ENCODE assay signal across 26 cellular contexts in the genomic region with DNA sequence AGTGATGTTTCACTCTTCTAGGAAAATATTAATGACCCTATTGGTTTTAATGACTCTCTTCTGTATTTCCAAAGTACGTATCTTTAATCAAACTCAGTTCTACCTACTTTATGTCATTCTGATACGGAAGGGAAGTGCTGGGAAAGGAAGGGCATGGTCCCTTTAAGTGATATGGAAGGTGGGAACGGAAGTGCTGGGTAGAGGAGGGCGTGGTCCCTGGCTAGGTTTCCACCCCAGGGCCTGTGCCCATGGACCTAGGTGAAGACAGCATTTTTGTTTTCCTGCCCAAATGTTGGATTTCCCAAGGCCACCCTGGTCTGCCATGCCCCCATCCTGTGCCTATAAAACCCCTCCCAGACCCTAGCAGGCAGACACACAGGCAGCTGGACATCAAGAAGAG. TPM values are rescaled to one million over a fixed set of nuclear protein-coding genes. Genes with fewer than 3 reads are reported as not detected.
"Had no signal": no experiment of that assay in that cellular context is flagged by ENCODE, and none has a peak within 500 bp of the region (broad histone marks: within the 10 kb centered on the region; RNA-seq: fewer than 3 reads in every experiment).

No MANE protein-coding gene starts in this region.

- H3K27me3 ChIP-seq: adrenal gland had no signal

- ATAC-seq: activated CD8-positive, alpha-beta memory T cell treated with anti-CD3 and anti-CD28 coated beads, Interleukin-2, amount 10 ng/mL, durations not matched to agents 7 days and 5 days; activated T-helper 17 cell treated with anti-CD3 and anti-CD28 coated beads, Interleukin-2, amount 50 U/mL, for 72 hours; Right ventricle myocardium inferior; T-cell had no signal

- H3K9me3 Mint-ChIP-seq: activated B cell treated with CpG ODN at 0.5 μM for 24 hours; activated CD4-positive, alpha-beta T cell treated with anti-CD3 and anti-CD28 coated beads, Interleukin-2, amount 10 ng/mL, durations not matched to agents 24 days and 14 days; activated naive CD4-positive, alpha-beta T cell treated with anti-CD3 and anti-CD28 coated beads, Interleukin-2, amount 10 ng/mL, durations not matched to agents 7 days and 5 days; activated naive CD8-positive, alpha-beta T cell treated with anti-CD3 and anti-CD28 coated beads, Interleukin-2, amount 10 ng/mL, durations not matched to agents 7 days and 5 days; activated T-cell treated with anti-CD3 and anti-CD28 coated beads, Interleukin-2, amount 50 U/mL, for 24 hours; activated T-helper 17 cell treated with anti-CD3 and anti-CD28 coated beads, Interleukin-2, amount 50 U/mL, for 72 hours; T-cell had no signal

- H3K27ac ChIP-seq: adrenal gland, SK-N-MC had no signal

- H3K9me3 ChIP-seq: adrenal gland had no signal

- H3K27me3 Mint-ChIP-seq: activated CD4-positive, alpha-beta T cell treated with anti-CD3 and anti-CD28 coated beads, Interleukin-2, amount 10 ng/mL, durations not matched to agents 24 days and 14 days; activated CD8-positive, alpha-beta memory T cell treated with anti-CD3 and anti-CD28 coated beads, Interleukin-2, amount 10 ng/mL, durations not matched to agents 7 days and 5 days had no signal

- H3K36me3 Mint-ChIP-seq: activated CD8-positive, alpha-beta memory T cell treated with anti-CD3 and anti-CD28 coated beads, Interleukin-2, amount 10 ng/mL, durations not matched to agents 7 days and 5 days; activated naive CD4-positive, alpha-beta T cell treated with anti-CD3 and anti-CD28 coated beads, Interleukin-2, amount 10 ng/mL, durations not matched to agents 7 days and 5 days; activated naive CD8-positive, alpha-beta T cell treated with anti-CD3 and anti-CD28 coated beads, Interleukin-2, amount 10 ng/mL, durations not matched to agents 7 days and 5 days; T-cell had no signal

- H3K4me3 ChIP-seq: adrenal gland, SK-N-MC had no signal

- H3K27ac Mint-ChIP-seq: activated B cell treated with CpG ODN at 0.5 μM for 24 hours; activated CD4-positive, alpha-beta T cell treated with anti-CD3 and anti-CD28 coated beads, Interleukin-2, amount 10 ng/mL, durations not matched to agents 24 days and 14 days; activated CD8-positive, alpha-beta memory T cell treated with anti-CD3 and anti-CD28 coated beads, Interleukin-2, amount 10 ng/mL, durations not matched to agents 7 days and 5 days; activated naive CD4-positive, alpha-beta T cell treated with anti-CD3 and anti-CD28 coated beads, Interleukin-2, amount 10 ng/mL, durations not matched to agents 7 days and 5 days; activated naive CD8-positive, alpha-beta T cell treated with anti-CD3 and anti-CD28 coated beads, Interleukin-2, amount 10 ng/mL, durations not matched to agents 7 days and 5 days; activated T-cell treated with anti-CD3 and anti-CD28 coated beads, Interleukin-2, amount 50 U/mL, for 24 hours; activated T-helper 17 cell treated with anti-CD3 and anti-CD28 coated beads, Interleukin-2, amount 50 U/mL, for 72 hours; T-cell had no signal

- H3K4me3 Mint-ChIP-seq: activated B cell treated with CpG ODN at 0.5 μM for 24 hours; activated CD4-positive, alpha-beta T cell treated with anti-CD3 and anti-CD28 coated beads, Interleukin-2, amount 10 ng/mL, durations not matched to agents 24 days and 14 days; activated CD8-positive, alpha-beta memory T cell treated with anti-CD3 and anti-CD28 coated beads, Interleukin-2, amount 10 ng/mL, durations not matched to agents 7 days and 5 days; activated naive CD4-positive, alpha-beta T cell treated with anti-CD3 and anti-CD28 coated beads, Interleukin-2, amount 10 ng/mL, durations not matched to agents 7 days and 5 days; activated naive CD8-positive, alpha-beta T cell treated with anti-CD3 and anti-CD28 coated beads, Interleukin-2, amount 10 ng/mL, durations not matched to agents 7 days and 5 days; activated T-cell treated with anti-CD3 and anti-CD28 coated beads, Interleukin-2, amount 50 U/mL, for 24 hours; activated T-helper 17 cell treated with anti-CD3 and anti-CD28 coated beads, Interleukin-2, amount 50 U/mL, for 72 hours; T-cell had no signal

- H3K4me1 Mint-ChIP-seq: activated B cell treated with CpG ODN at 0.5 μM for 24 hours; activated CD4-positive, alpha-beta T cell treated with anti-CD3 and anti-CD28 coated beads, Interleukin-2, amount 10 ng/mL, durations not matched to agents 24 days and 14 days; activated CD8-positive, alpha-beta memory T cell treated with anti-CD3 and anti-CD28 coated beads, Interleukin-2, amount 10 ng/mL, durations not matched to agents 7 days and 5 days; activated naive CD4-positive, alpha-beta T cell treated with anti-CD3 and anti-CD28 coated beads, Interleukin-2, amount 10 ng/mL, durations not matched to agents 7 days and 5 days; activated naive CD8-positive, alpha-beta T cell treated with anti-CD3 and anti-CD28 coated beads, Interleukin-2, amount 10 ng/mL, durations not matched to agents 7 days and 5 days; activated T-helper 17 cell treated with anti-CD3 and anti-CD28 coated beads, Interleukin-2, amount 50 U/mL, for 72 hours; T-cell had no signal

- H3K36me3 ChIP-seq: adrenal gland had no signal

- DNase-seq: activated B cell treated with CpG ODN at 0.5 μM for 24 hours; activated CD4-positive, alpha-beta T cell treated with anti-CD3 and anti-CD28 coated beads for 1 hour; activated CD4-positive, alpha-beta T cell treated with anti-CD3 and anti-CD28 coated beads, Interleukin-2, amount 10 ng/mL, durations not matched to agents 24 days and 14 days; activated CD4-positive, alpha-beta T cell treated with anti-CD3 and anti-CD28 coated beads, Interleukin-2, amount 50 U/mL, for 48 hours; activated CD8-positive, alpha-beta memory T cell treated with anti-CD3 and anti-CD28 coated beads, Interleukin-2, amount 10 ng/mL, durations not matched to agents 7 days and 5 days; activated gamma-delta T cell treated with Interleukin-2 at 50 U/mL for 16 hours; activated naive CD4-positive, alpha-beta T cell treated with anti-CD3 and anti-CD28 coated beads, Interleukin-2, amount 10 ng/mL, durations not matched to agents 7 days and 5 days; activated naive CD8-positive, alpha-beta T cell treated with anti-CD3 and anti-CD28 coated beads, Interleukin-2, amount 10 ng/mL, durations not matched to agents 7 days and 5 days; activated T-cell treated with anti-CD3 and anti-CD28 coated beads, Interleukin-2, amount 50 U/mL, for 24 hours; adrenal gland; anterior cingulate cortex; cerebellar nuclear complex; Karpas-422; MM.1S; NCI-H1105; NCI-H1436; NCI-H1694 treated with DMSO at 0.1 percent for 48 hours; NCI-H2029 treated with DMSO at 0.1 percent for 48 hours; NCI-H345; NCI-H510A treated with DMSO at 0.1 percent for 48 hours; T-cell; T-helper 2 cell; T1000 had no signal

RNA-seq across cellular contexts. Expression of gene RGS4, which starts 24.0 kb away (rescaled TPM):
- total RNA-seq: activated B cell treated with CpG ODN at 0.5 μM for 24 hours; activated CD4-positive, alpha-beta T cell treated with anti-CD3 and anti-CD28 coated beads, Interleukin-2, amount 10 ng/mL, durations not matched to agents 24 days and 14 days; activated CD8-positive, alpha-beta memory T cell treated with anti-CD3 and anti-CD28 coated beads, Interleukin-2, amount 10 ng/mL, durations not matched to agents 7 days and 5 days; activated naive CD8-positive, alpha-beta T cell treated with anti-CD3 and anti-CD28 coated beads, Interleukin-2, amount 10 ng/mL, durations not matched to agents 7 days and 5 days; activated T-helper 17 cell treated with anti-CD3 and anti-CD28 coated beads, Interleukin-2, amount 50 U/mL, for 72 hours; T-cell had no signal
